In genomic region chr1:16759041-16759493, GRCh38 we compare ENCODE assay signal across 2 cellular contexts. TPM values are rescaled to one million over a fixed set of nuclear protein-coding genes. Genes with fewer than 3 reads are reported as not detected.
"Had no signal": no experiment of that assay in that cellular context is flagged by ENCODE, and none has a peak within 500 bp of the region (broad histone marks: within the 10 kb centered on the region; RNA-seq: fewer than 3 reads in every experiment).

No MANE protein-coding gene starts in this region.

RNA-seq across cellular contexts. Expression of gene RNU1-4, which starts 18.8 kb away (rescaled TPM):
- polyA plus RNA-seq: esophagus, ovary had no signal
